ENCODE assay signal across 25 cellular contexts in the genomic region with DNA sequence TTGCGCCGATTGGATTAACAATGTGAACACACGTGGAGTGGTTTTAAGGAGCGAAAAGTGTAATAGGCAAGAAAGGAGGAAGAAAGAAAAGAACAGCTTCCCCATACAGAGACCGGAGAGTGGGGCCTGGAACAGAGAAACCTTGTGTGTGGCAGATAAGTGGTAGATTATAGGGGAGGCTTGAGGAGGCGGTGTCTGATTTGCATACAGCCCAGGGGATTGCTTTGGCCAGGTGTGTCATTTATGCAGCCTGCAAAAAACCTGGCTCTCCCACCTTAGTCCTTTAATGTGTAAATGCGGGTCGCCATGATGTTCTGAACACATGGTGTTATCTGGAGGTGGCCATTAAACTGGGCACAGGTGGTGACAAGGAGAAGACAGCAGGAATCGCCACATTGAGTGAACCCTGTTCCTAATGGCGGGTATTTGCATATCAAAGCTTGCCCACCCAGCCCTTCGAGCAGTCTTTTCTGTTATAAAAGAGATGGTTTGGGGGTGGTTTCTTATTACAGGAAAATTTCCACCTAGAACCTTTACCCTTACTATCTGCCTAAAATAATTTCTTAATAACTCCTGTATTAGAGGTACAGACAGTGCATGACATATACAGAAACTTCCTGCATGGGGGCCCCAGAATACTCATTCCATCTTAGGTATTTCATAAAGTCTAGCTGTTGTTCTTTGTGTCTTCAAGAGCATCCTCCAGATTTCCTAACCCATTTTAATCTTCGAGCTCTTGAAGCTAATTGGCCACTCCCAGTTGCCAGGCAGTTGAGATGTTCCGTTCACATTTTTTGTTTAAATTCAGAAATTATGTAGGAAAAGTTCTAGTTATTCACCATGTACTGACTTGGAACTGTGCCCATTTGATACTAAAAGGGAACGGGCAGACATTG.
"Had no signal": no experiment of that assay in that cellular context is flagged by ENCODE, and none has a peak within 500 bp of the region (broad histone marks: within the 10 kb centered on the region; RNA-seq: fewer than 3 reads in every experiment).

No MANE protein-coding gene starts in this region.

- H3K27ac Mint-ChIP-seq: effector memory CD8-positive, alpha-beta T cell; memory B cell; natural killer cell; stimulated activated naive CD8-positive, alpha-beta T cell treated with anti-CD3 and anti-CD28 coated beads, Interleukin-15, amount 100 ng/mL, for 72 hours had no signal

- H3K4me3 Mint-ChIP-seq: effector memory CD8-positive, alpha-beta T cell; memory B cell; natural killer cell; stimulated activated naive CD8-positive, alpha-beta T cell treated with anti-CD3 and anti-CD28 coated beads, Interleukin-15, amount 100 ng/mL, for 72 hours had no signal

- H3K36me3 ChIP-seq: esophagus squamous epithelium, heart right ventricle, neutrophil, pancreas, right lobe of liver, thyroid gland had no signal

- H3K4me3 ChIP-seq: coronary artery, esophagus squamous epithelium, heart right ventricle, lung, pancreas, right lobe of liver, thyroid gland had no signal

- H3K36me3 Mint-ChIP-seq: memory B cell, natural killer cell had no signal

- DNase-seq: dermis blood vessel endothelial cell; effector memory CD8-positive, alpha-beta T cell; erythroblast; esophagus squamous epithelium; foreskin melanocyte; glutamatergic neuron; heart right ventricle; hippocampal formation; natural killer cell; pancreas; right lobe of liver; small intestine; stimulated activated CD4-positive, alpha-beta T cell treated with anti-CD3 and anti-CD28 coated beads, Interleukin-15, amount 100 ng/mL, for 24 hours; stimulated activated CD4-positive, alpha-beta T cell treated with anti-CD3 and anti-CD28 coated beads, Interleukin-4, amount 100 ng/mL, for 1 hour; stimulated activated CD8-positive, alpha-beta memory T cell treated with anti-CD3 and anti-CD28 coated beads, Interleukin-4, amount 100 ng/mL, for 48 hours; stimulated activated naive CD4-positive, alpha-beta T cell; stimulated activated naive CD8-positive, alpha-beta T cell treated with anti-CD3 and anti-CD28 coated beads, Interleukin-15, amount 100 ng/mL, for 72 hours; thyroid gland; trophoblast cell had no signal

- H3K27me3 ChIP-seq: esophagus squamous epithelium, heart right ventricle, neutrophil, pancreas, right lobe of liver, thyroid gland had no signal

- H3K27me3 Mint-ChIP-seq: effector memory CD8-positive, alpha-beta T cell; memory B cell; stimulated activated naive CD8-positive, alpha-beta T cell treated with anti-CD3 and anti-CD28 coated beads, Interleukin-15, amount 100 ng/mL, for 72 hours had no signal

- H3K9me3 ChIP-seq: esophagus squamous epithelium, heart right ventricle, neutrophil, pancreas, right lobe of liver, thyroid gland had no signal

- H3K4me1 Mint-ChIP-seq: memory B cell; natural killer cell; stimulated activated naive CD8-positive, alpha-beta T cell treated with anti-CD3 and anti-CD28 coated beads, Interleukin-15, amount 100 ng/mL, for 72 hours had no signal

- ATAC-seq: effector memory CD8-positive, alpha-beta T cell; natural killer cell; pancreas; right lobe of liver; stimulated activated naive CD8-positive, alpha-beta T cell treated with anti-CD3 and anti-CD28 coated beads, Interleukin-15, amount 100 ng/mL, for 72 hours had no signal

- H3K27ac ChIP-seq: coronary artery, esophagus squamous epithelium, heart right ventricle, neutrophil, pancreas, right lobe of liver, thyroid gland had no signal

- FAIRE-seq: endometrium, keratinocyte, pancreas, small intestine had no signal

- H3K4me1 ChIP-seq: esophagus squamous epithelium, pancreas, right lobe of liver, thyroid gland had no signal
